ENCODE assay signal across 21 cellular contexts in the genomic region with DNA sequence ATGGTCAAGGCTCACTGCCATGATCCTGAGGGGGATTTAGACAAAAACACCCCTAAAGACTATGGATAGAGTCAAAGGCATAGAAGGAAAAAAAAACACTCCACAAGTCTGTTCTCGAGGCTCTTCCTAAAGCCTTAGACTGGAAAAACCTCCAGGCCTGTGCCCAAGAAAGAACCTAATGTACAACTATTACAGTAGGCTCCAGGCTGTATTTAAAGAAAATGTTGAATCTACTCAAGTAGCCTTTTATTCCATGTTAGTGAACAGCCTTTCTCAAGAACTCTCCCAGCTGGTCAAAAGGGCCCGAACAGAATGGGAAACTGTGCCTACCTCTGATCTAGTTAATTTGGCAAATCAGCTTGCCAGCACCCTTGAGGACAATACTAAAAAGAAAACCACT. TPM values are rescaled to one million over a fixed set of nuclear protein-coding genes. Genes with fewer than 3 reads are reported as not detected.
A peak's percentile ranks its signal among the peaks of the same experiment; 100 is the strongest.
DNase-seq lines count a peak whose midpoint lies in the region.
"Had no signal": no experiment of that assay in that cellular context is flagged by ENCODE, and none has a peak within 500 bp of the region (broad histone marks: within the 10 kb centered on the region; RNA-seq: fewer than 3 reads in every experiment).

No MANE protein-coding gene starts in this region.

- H4K20me1 ChIP-seq in BLaER1 = no peaks in the 10 kb centered on the region

- in situ Hi-C loops in G401 (cut with HindIII; ENCODE audit: low sequenced_read_pairs) = no loop called here

- H3K27ac Mint-ChIP-seq in immature natural killer cell = peak overlapping the region; percentile 74 to 92 (median 90)
- H3K27ac Mint-ChIP-seq: CD4-positive, alpha-beta memory T cell had no signal

- peak overlapping the region; percentile 42 for H3K4me2 ChIP-seq in BLaER1
- H3K4me2 ChIP-seq: KMS-11, SK-N-SH had no signal

- H3K4me3 ChIP-seq in BLaER1 = no peak overlapping the region
- H3K4me3 ChIP-seq: GM12878 had no signal

- peaks cover 80 to 89% of the 10 kb centered on the region in 2 donors for H3K4me1 Mint-ChIP-seq in immature natural killer cell

- H3K9me3 ChIP-seq in BLaER1 (no peaks in the 10 kb centered on the region), KOPT-K1 (ENCODE audit: insufficient read depth, low read length, poor library complexity, severe bottlenecking) (no peaks in the 10 kb centered on the region)
- H3K9me3 ChIP-seq: SK-N-SH had no signal

- DNase-seq in NCI-H82 treated with DMSO at 0.1 percent for 48 hours (lab: John Stamatoyannopoulos, UW; ENCODE audit: unreplicated experiment) (peak; percentile 45), NCI-H82 (lab: John Stamatoyannopoulos, UW) (no peak), immature natural killer cell (no peak), G401 (ENCODE audit: low spot score) (no peak), AG08396 (ENCODE audit: low spot score) (no peak)
- DNase-seq: CD4-positive, alpha-beta memory T cell; COR-L47; DMS53; GDM1; NCI-H1048; NCI-H1417; NCI-H1694; NCI-H2029 treated with DMSO at 0.1 percent for 48 hours; SIG-M5; SK-N-SH had no signal

- H3K27ac ChIP-seq in BLaER1 (no peak overlapping the region), KOPT-K1 (ENCODE audit: low read depth, low read length, poor library complexity, severe bottlenecking) (peak overlapping the region; percentile 20)
- H3K27ac ChIP-seq: 22Rv1, KMS-11 had no signal

- no peaks in the 10 kb centered on the region for H3K36me3 ChIP-seq in BLaER1
- no peaks in the 10 kb centered on the region for H3K36me3 ChIP-seq in KOPT-K1 (ENCODE audit: insufficient read depth, low read length)

- H3K4me3 Mint-ChIP-seq in immature natural killer cell = peak overlapping the region; percentile 25 to 79 (median 59)
- H3K4me3 Mint-ChIP-seq: CD4-positive, alpha-beta memory T cell had no signal

- peaks cover 0 to 3% (median 1%) of the 10 kb centered on the region in 3 donors for H3K27me3 Mint-ChIP-seq in immature natural killer cell (ENCODE audit: low read depth in 3 of 3)
- H3K27me3 Mint-ChIP-seq: CD4-positive, alpha-beta memory T cell; IgD-negative memory B cell had no signal

- H3K4me1 ChIP-seq in BLaER1 = peaks cover 33% of the 10 kb centered on the region

- no peaks in the 10 kb centered on the region for H3K27me3 ChIP-seq in BLaER1

- H3K9ac ChIP-seq in BLaER1 = no peak overlapping the region
- H3K9ac ChIP-seq: KMS-11, SK-N-SH had no signal

- H3K9me3 Mint-ChIP-seq in immature natural killer cell = no peaks in the 10 kb centered on the region
- H3K9me3 Mint-ChIP-seq: CD4-positive, alpha-beta memory T cell; IgD-negative memory B cell had no signal

- H3K36me3 Mint-ChIP-seq in immature natural killer cell = peaks cover 0 to 13% (median 11%) of the 10 kb centered on the region in 3 donors

RNA-seq across cellular contexts. Expression of a gene that starts 28.3 kb away (rescaled TPM):
- polyA plus RNA-seq in immature natural killer cell = 100 to 1,000 TPM; 155 to 253 (median 185) TPM
- total RNA-seq in G401 (2014; rRNA removed; shearing (Covaris generic)) = 10.4 and 13.6 TPM in 2 replicates
